18 cellular contexts compared by ENCODE assay signal in genomic region chr2:230693411-230693810, GRCh38.
"Had no signal": no experiment of that assay in that cellular context is flagged by ENCODE, and none has a peak within 500 bp of the region (broad histone marks: within the 10 kb centered on the region; RNA-seq: fewer than 3 reads in every experiment).

No MANE protein-coding gene starts in this region.

- H3K27ac ChIP-seq: prostate gland, skin epidermis, upper lobe of left lung, WERI-Rb-1 had no signal

- H3K9me3 ChIP-seq: prostate gland, upper lobe of left lung had no signal

- H3K36me3 ChIP-seq: prostate gland, upper lobe of left lung, WERI-Rb-1 had no signal

- H3K4me3 Mint-ChIP-seq: nephron progenitor cell, T-helper 17 cell had no signal

- H3K4me1 ChIP-seq: prostate gland, upper lobe of left lung had no signal

- H3K9me3 Mint-ChIP-seq: nephron progenitor cell had no signal

- H3K27me3 ChIP-seq: upper lobe of left lung had no signal

- DNase-seq: activated effector memory CD4-positive, alpha-beta T cell treated with Interleukin-2 at 50 U/mL for 16 hours; activated naive CD4-positive, alpha-beta T cell treated with anti-CD3 and anti-CD28 coated beads, Interleukin-2, amount 50 U/mL, for 16 hours; activated T-cell treated with anti-CD3 and anti-CD28 coated beads, Interleukin-2, amount 50 U/mL, for 1 hour; cortex of kidney; effector CD8-positive, alpha-beta T cell; foreskin melanocyte; nephron progenitor cell; occipital lobe; right cardiac atrium; stimulated activated CD4-positive, alpha-beta T cell treated with anti-CD3 and anti-CD28 coated beads, Interleukin-15, amount 100 ng/mL, for 24 hours; stimulated activated CD4-positive, alpha-beta T cell treated with anti-CD3 and anti-CD28 coated beads, Interleukin-4, amount 100 ng/mL, for 1 hour; stimulated activated naive CD4-positive, alpha-beta T cell treated with Interleukin-2 at 50 U/mL for 16 hours; T-helper 17 cell; upper lobe of left lung; WERI-Rb-1 had no signal

- H3K4me3 ChIP-seq: prostate gland, skin epidermis, upper lobe of left lung had no signal

- H3K27ac Mint-ChIP-seq: nephron progenitor cell had no signal

- H3K27me3 Mint-ChIP-seq: T-helper 17 cell had no signal

- ATAC-seq: SK-N-SH treated with all-trans-retinoic acid at 6 μM for 48 hours, T-helper 17 cell had no signal
